19 cellular contexts compared by ENCODE assay signal in genomic region chr21:16169810-16170209, GRCh38.
A peak's percentile ranks its signal among the peaks of the same experiment; 100 is the strongest.
DNase-seq lines count a peak whose midpoint lies in the region; ATAC-seq and TF ChIP-seq lines count a peak whose summit lies in the region.
"Had no signal": no experiment of that assay in that cellular context is flagged by ENCODE, and none has a peak within 500 bp of the region (broad histone marks: within the 10 kb centered on the region; RNA-seq: fewer than 3 reads in every experiment).

No MANE protein-coding gene starts in this region.

- H3K4me2 ChIP-seq in mammary epithelial cell (ENCODE audit: insufficient read depth, low read depth, low read length) (no peak overlapping the region), neural progenitor cell (no peak overlapping the region)
- H3K4me2 ChIP-seq: PC-9 had no signal

- no peak for DNase-seq in breast epithelium (ENCODE audit: low spot score in 2 of 2)
- no peak for DNase-seq in mammary epithelial cell
- DNase-seq in caudate nucleus (lab: John Stamatoyannopoulos, UW), result no peak
- no peak for DNase-seq in neural progenitor cell (ENCODE audit: low spot score)
- no peak for DNase-seq in vagina (ENCODE audit: extremely low spot score in 2 of 2)
- DNase-seq in DMS 273 treated with DMSO at 0.1 percent for 48 hours (lab: John Stamatoyannopoulos, UW), result no peak
- DNase-seq in left cardiac atrium, result no peak
- DNase-seq: 8988T; Caco-2; CD4-positive, alpha-beta T cell; H7; KG1; NCI-H1417; NCI-H187 treated with DMSO at 0.1 percent for 48 hours; NCI-H226; NCI-H526; PC-9 had no signal

- no peak for ATAC-seq in activated CD4-positive, CD25-positive, alpha-beta regulatory T cell treated with anti-CD3 and anti-CD28 coated beads, Interleukin-2, amount 50 U/mL, for 24 hours
- ATAC-seq in left cardiac atrium, result no peak

- H3K27me3 ChIP-seq in breast epithelium (no peaks in the 10 kb centered on the region), mammary epithelial cell (ENCODE audit: insufficient read depth, low read length) (no peaks in the 10 kb centered on the region), neural progenitor cell (no peaks in the 10 kb centered on the region), vagina (no peaks in the 10 kb centered on the region)

- H3K4me1 ChIP-seq in breast epithelium, result no peaks in the 10 kb centered on the region
- H3K4me1 ChIP-seq in mammary epithelial cell (ENCODE audit: insufficient read depth, low read length), result no peaks in the 10 kb centered on the region
- H3K4me1 ChIP-seq in neural progenitor cell, result no peaks in the 10 kb centered on the region
- H3K4me1 ChIP-seq in vagina, result peaks cover 17% of the 10 kb centered on the region
- H3K4me1 ChIP-seq: Caco-2 had no signal

- H3K9me3 Mint-ChIP-seq in neural progenitor cell, result peaks cover 6% of the 10 kb centered on the region
- H3K9me3 Mint-ChIP-seq: CD4-positive, alpha-beta T cell had no signal

- CTCF ChIA-PET in mammary epithelial cell (lab: Charles Lee; ENCODE audit: low non-redundant PET), result no interaction called here

- H3K36me3 ChIP-seq in breast epithelium, result no peaks in the 10 kb centered on the region
- no peaks in the 10 kb centered on the region for H3K36me3 ChIP-seq in mammary epithelial cell (ENCODE audit: insufficient read depth, low read length)
- no peaks in the 10 kb centered on the region for H3K36me3 ChIP-seq in neural progenitor cell
- no peaks in the 10 kb centered on the region for H3K36me3 ChIP-seq in vagina

- H3K27ac ChIP-seq in breast epithelium (peak overlapping the region; percentile 13 to 36), mammary epithelial cell (ENCODE audit: insufficient read depth, low read depth, low read length) (no peak overlapping the region), caudate nucleus (ENCODE audit: low read depth, low read length) (peak overlapping the region; percentile 91), neural progenitor cell (no peak overlapping the region), vagina (peak overlapping the region; percentile 75)
- H3K27ac ChIP-seq: PC-9, RWPE1 had no signal

- in situ Hi-C loops in mammary epithelial cell (cut with MboI; ENCODE audit: low sequenced_read_pairs in 2 of 2), result no loop called here

- WGBS in mammary epithelial cell (ENCODE audit: low coverage, missing lambda C conversion rate), result 57% methylated on average over 1 of the region's 1 CpG

- H3F3A ChIP-seq in neural progenitor cell (ENCODE audit: low read depth), result no peaks in the 10 kb centered on the region

- no peak overlapping the region for H3K27ac Mint-ChIP-seq in neural progenitor cell
- H3K27ac Mint-ChIP-seq: CD4-positive, alpha-beta T cell had no signal

- H3K27me3 Mint-ChIP-seq in neural progenitor cell (ENCODE audit: insufficient read depth, low read depth), result no peaks in the 10 kb centered on the region
- H3K27me3 Mint-ChIP-seq: CD4-positive, alpha-beta T cell had no signal

- H3K4me1 Mint-ChIP-seq in neural progenitor cell, result peaks cover 12% of the 10 kb centered on the region

- no peak overlapping the region for H2AFZ ChIP-seq in mammary epithelial cell (ENCODE audit: low read depth, low read length)
- H2AFZ ChIP-seq in neural progenitor cell (replicated peaks), result peak overlapping the region; percentile 38
- H2AFZ ChIP-seq: PC-9 had no signal

- H3K9me3 ChIP-seq in breast epithelium (no peaks in the 10 kb centered on the region), mammary epithelial cell (replicated peaks; ENCODE audit: insufficient read depth, low read length) (no peaks in the 10 kb centered on the region), neural progenitor cell (ENCODE audit: low read depth) (no peaks in the 10 kb centered on the region), vagina (no peaks in the 10 kb centered on the region)
- H3K9me3 ChIP-seq: Caco-2 had no signal

- dilution Hi-C loops in mammary epithelial cell (cut with HindIII; ENCODE audit: low sequenced_read_pairs), result no loop called here

- H3K79me2 ChIP-seq in mammary epithelial cell (ENCODE audit: insufficient read depth, low read length) (no peaks in the 10 kb centered on the region), neural progenitor cell (ENCODE audit: low read depth) (no peaks in the 10 kb centered on the region)

- H3K9ac ChIP-seq in mammary epithelial cell (ENCODE audit: insufficient read depth, low read length) (no peak overlapping the region), neural progenitor cell (no peak overlapping the region)

- no TSS peak for BruUV-seq in mammary epithelial cell (replicated peaks; lab: Mats Ljungman, UMichigan)

- TF ChIP-seq POLR2A in breast epithelium (IDR thresholded peaks at IDR 0.05) (no peak), vagina (IDR thresholded peaks at IDR 0.05) (no peak)

- no peak overlapping the region for H3K4me3 Mint-ChIP-seq in neural progenitor cell
- H3K4me3 Mint-ChIP-seq: CD4-positive, alpha-beta T cell had no signal

- H3K4me3 ChIP-seq in breast epithelium (no peak overlapping the region), mammary epithelial cell (replicated peaks in 1 of 3; ENCODE audit: insufficient read depth in 1 of 3, low read depth in 2 of 3, low read length in 3 of 3) (no peak overlapping the region), neural progenitor cell (no peak overlapping the region), vagina (no peak overlapping the region)
- H3K4me3 ChIP-seq: PC-9 had no signal

- H4K20me1 ChIP-seq in mammary epithelial cell (ENCODE audit: insufficient read depth, low read length) (no peaks in the 10 kb centered on the region), neural progenitor cell (ENCODE audit: low read depth) (no peaks in the 10 kb centered on the region)

- peaks cover 3% of the 10 kb centered on the region for H3K36me3 Mint-ChIP-seq in neural progenitor cell

- intact Hi-C loops in breast epithelium (cut with DNase I; ENCODE audit: low total_unique reads) (no loop called here), mammary epithelial cell (cut with micrococcal nuclease) (no loop called here), vagina (cut with DNase I) (no loop called here), left cardiac atrium (cut with DNase I) (no loop called here)

- no peak for TF ChIP-seq CTCF in breast epithelium (IDR thresholded peaks at IDR 0.05)
- TF ChIP-seq CTCF in mammary epithelial cell (conservative IDR thresholded peaks at IDR 0.05 in 1 of 2, IDR thresholded peaks at IDR 0.05 in 1 of 2; ENCODE audit: extremely low read depth in 1 of 2, insufficient read depth in 1 of 2, low read depth in 1 of 2, low read length in 2 of 2), result no peak
- TF ChIP-seq CTCF in neural progenitor cell (IDR thresholded peaks at IDR 0.05), result no peak
- TF ChIP-seq CTCF in vagina (IDR thresholded peaks at IDR 0.05), result no peak

Comparison
In these comparisons a context has a peak if more than half of its experiments do, and no peak if none do; other contexts are left out.
1. H3K27ac ChIP-seq: peak in breast epithelium (2 of 2), caudate nucleus (single experiment) and vagina (single experiment); none in mammary epithelial cell (single experiment) and neural progenitor cell (single experiment).